ENCODE assay signal across 11 cellular contexts in the genomic region with DNA sequence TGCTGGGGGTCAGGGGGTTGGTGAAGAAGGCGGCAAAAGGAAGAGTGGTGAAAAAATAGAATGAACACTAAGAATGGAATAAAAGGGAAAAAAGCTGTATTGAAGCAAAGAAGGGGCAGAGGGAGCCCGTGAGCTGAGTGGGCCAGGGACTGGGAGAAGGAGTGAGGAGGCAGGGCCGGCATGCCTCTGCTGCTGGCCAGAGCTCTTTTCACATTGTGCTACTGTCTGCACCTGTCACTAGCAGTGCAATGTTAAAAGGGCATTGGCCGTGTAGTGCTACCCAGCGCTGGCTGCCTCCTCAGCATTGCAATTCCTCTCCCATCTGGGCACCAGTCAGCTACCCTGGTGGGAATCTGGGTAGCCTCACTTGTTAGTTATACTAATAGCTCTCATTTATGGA.
DNase-seq lines count a peak whose midpoint lies in the region; ATAC-seq and TF ChIP-seq lines count a peak whose summit lies in the region.
"Had no signal": no experiment of that assay in that cellular context is flagged by ENCODE, and none has a peak within 500 bp of the region (broad histone marks: within the 10 kb centered on the region; RNA-seq: fewer than 3 reads in every experiment).

No MANE protein-coding gene starts in this region.

- no peaks in the 10 kb centered on the region for H3K27me3 ChIP-seq in iPS-15b (ENCODE audit: control insufficient read depth, insufficient read depth, low read length)

- H3K4me1 ChIP-seq in iPS-15b (ENCODE audit: control insufficient read depth, insufficient read depth, low read length): peaks cover 36% of the 10 kb centered on the region

- H3K4me3 ChIP-seq in AG04449 (ENCODE audit: low read depth, low read length) (peak overlapping the region; percentile 6; the same call in 1 of the 2 replicates), iPS-15b (ENCODE audit: low read depth, low read length) (peak overlapping the region; percentile 95)

- no peak overlapping the region for H3K9ac ChIP-seq in iPS-15b (ENCODE audit: low read depth, low read length)

- CTCF ChIA-PET in AG04449 (lab: Yijun Ruan, JAX): interaction anchor here (0.6 to 11.5 kb wide), 53 partner anchors 8 to 885 kb away, joined by 3 to 306 read pairs (median 4); a partner anchor contains a TSS

- no peak for ATAC-seq in HG03571 (IDR thresholded peaks at IDR 0.05; ENCODE audit: unreplicated experiment)
- no peak for ATAC-seq in GM18909 (IDR thresholded peaks at IDR 0.05; ENCODE audit: poor library complexity, unreplicated experiment)
- ATAC-seq in GM18519 (IDR thresholded peaks at IDR 0.05; ENCODE audit: low FRiP score, unreplicated experiment): no peak

- POLR2A ChIA-PET in AG04449 (lab: Yijun Ruan, JAX): interaction anchor here (1.0 to 2.7 kb wide), 4 partner anchors 70 to 111 kb away, joined by 3 to 12 read pairs (median 4); a partner anchor contains a TSS

- TF ChIP-seq CTCF in AG04449 (IDR thresholded peaks at IDR 0.05; ENCODE audit: insufficient read depth, low read length, missing control alignments): peak; percentile 54
- TF ChIP-seq CTCF in GM13977 (IDR thresholded peaks at IDR 0.05; ENCODE audit: extremely low read depth, insufficient read depth, missing control alignments): peak; percentile 46

- in situ Hi-C loops in GM13977 (cut with MboI; ENCODE audit: low pct_unique_long_range_greater_than_20kb, low sequenced_read_pairs, unreplicated experiment): loop anchor here (25.0 kb wide), 1 partner anchor 279 kb away; no protein-coding TSS in a partner anchor

- H3K9me3 ChIP-seq in iPS-15b (ENCODE audit: control insufficient read depth, insufficient read depth, low read length): no peaks in the 10 kb centered on the region

- H3K36me3 ChIP-seq in iPS-15b (ENCODE audit: control insufficient read depth, insufficient read depth, low read length): peaks cover 4% of the 10 kb centered on the region

- DNase-seq in AG04449 (ENCODE audit: low read depth, low spot score): no peak
- peak; percentile 48 for DNase-seq in GM13977 (ENCODE audit: low spot score)
- peak; percentile 18 for DNase-seq in UCSD-AML1 (lab: John Stamatoyannopoulos, UW; ENCODE audit: unreplicated experiment)
- DNase-seq in HK-2 (ENCODE audit: unreplicated experiment): no peak
- DNase-seq: activated T-cell treated with anti-CD3 and anti-CD28 coated beads for 4 hours, DMS79, NCI-H774 had no signal

Comparison
In these comparisons a context has a peak if more than half of its experiments do, and no peak if none do; other contexts are left out.
1. DNase-seq: peak in GM13977 (single experiment) and UCSD-AML1 (single experiment); none in AG04449 (single experiment) and HK-2 (single experiment).